15 cellular contexts compared by ENCODE assay signal in the genomic region with DNA sequence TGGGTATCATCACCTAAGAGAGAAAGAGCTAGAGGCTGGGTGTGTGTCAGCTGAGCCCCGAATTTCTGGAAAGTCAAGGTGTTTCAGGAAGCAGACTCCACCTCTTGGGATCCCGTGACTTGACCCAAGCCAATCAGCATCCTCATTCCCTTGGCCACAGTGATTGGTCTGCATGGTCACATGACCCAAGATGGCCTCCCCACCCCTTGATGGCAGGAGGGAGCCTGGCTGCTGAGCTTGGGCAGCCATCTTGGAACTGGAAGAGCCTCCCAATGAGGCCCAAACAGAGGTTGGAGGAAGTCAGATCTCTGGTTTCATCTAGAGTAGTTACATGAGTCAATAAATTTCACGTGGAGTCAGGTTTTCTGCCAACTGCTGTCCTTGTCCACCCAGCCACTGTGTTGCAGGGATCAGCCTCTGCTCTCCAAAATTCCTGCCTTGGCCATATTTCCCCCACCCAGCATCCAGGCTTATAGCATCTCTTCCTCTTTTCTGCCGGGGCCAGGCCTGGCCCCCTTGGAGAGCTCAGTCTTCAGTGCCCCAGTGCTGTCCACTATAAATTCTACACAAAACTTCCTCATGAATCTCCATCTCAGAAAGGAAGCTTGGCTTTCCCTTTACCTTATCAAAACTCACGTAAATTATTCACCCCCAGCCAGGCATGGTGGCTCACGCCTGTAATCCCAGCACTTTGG. TPM values are rescaled to one million over a fixed set of nuclear protein-coding genes. Genes with fewer than 3 reads are reported as not detected.
A peak's percentile ranks its signal among the peaks of the same experiment; 100 is the strongest.
DNase-seq lines count a peak whose midpoint lies in the region; ATAC-seq, FAIRE-seq and TF ChIP-seq lines count a peak whose summit lies in the region.
"Had no signal": no experiment of that assay in that cellular context is flagged by ENCODE, and none has a peak within 500 bp of the region (broad histone marks: within the 10 kb centered on the region; RNA-seq: fewer than 3 reads in every experiment).

No MANE protein-coding gene starts in this region.

- WGBS in HepG2 (ENCODE audit: low lambda C conversion rate) = 46% methylated on average over 4 of the region's 6 CpGs
- 50% methylated on average over 4 of the region's 6 CpGs for WGBS in right lobe of liver (ENCODE audit: insufficient coverage, low coverage, low lambda C conversion rate, missing lambda C conversion rate)
- 84% methylated on average over 5 to 6 of the region's 6 CpGs for WGBS in testis, 2 donors

- no peak for TF ChIP-seq CTCF in HepG2 (CRISPR knock-in tag; IDR thresholded peaks at IDR 0.05)
- no peak for TF ChIP-seq CTCF in right lobe of liver (IDR thresholded peaks at IDR 0.05)
- TF ChIP-seq CTCF in testis (IDR thresholded peaks at IDR 0.05) = no peak

- H3K36me3 ChIP-seq in HepG2 (replicated peaks in 1 of 2; ENCODE audit: control insufficient read depth in 1 of 2, insufficient read depth in 2 of 2, low read length in 2 of 2) (no peaks in the 10 kb centered on the region), right lobe of liver (no peaks in the 10 kb centered on the region), MG63 (no peaks in the 10 kb centered on the region), testis (ENCODE audit: low read depth, missing control alignments) (no peaks in the 10 kb centered on the region)

- peaks cover 65% of the 10 kb centered on the region for H3K4me1 Mint-ChIP-seq in activated naive CD8-positive, alpha-beta T cell (ENCODE audit: low read depth)

- no peaks in the 10 kb centered on the region for H3K9me3 Mint-ChIP-seq in activated naive CD8-positive, alpha-beta T cell (ENCODE audit: low read depth)
- H3K9me3 Mint-ChIP-seq: type B pancreatic cell had no signal

- TF ChIP-seq POLR2A in HepG2 (IDR thresholded peaks at IDR 0.05; ENCODE audit: insufficient read depth in 1 of 2, low read depth in 2 of 2, low read length in 2 of 2) = no peak
- TF ChIP-seq POLR2A in right lobe of liver (IDR thresholded peaks at IDR 0.05) = no peak
- no peak for TF ChIP-seq POLR2A in testis (IDR thresholded peaks at IDR 0.05)

- POLR2A ChIA-PET in HepG2 (lab: Yijun Ruan, JAX) = no interaction called here

- ATAC-seq in HepG2 = no peak
- no peak for ATAC-seq in right lobe of liver
- ATAC-seq in esophagus mucosa = no peak

- TF ChIP-seq EP300 in HepG2 (IDR thresholded peaks at IDR 0.05; ENCODE audit: low read depth in 2 of 2, low read length in 2 of 2) (no peak), HepG2 (CRISPR knock-in tag; IDR thresholded peaks at IDR 0.05; ENCODE audit: borderline replicate concordance) (no peak)

- no peaks in the 10 kb centered on the region for H3K79me2 ChIP-seq in HepG2 (ENCODE audit: insufficient read depth, low read length)

- H3K4me1 ChIP-seq in HepG2 (ENCODE audit: insufficient read depth, low read length) (no peaks in the 10 kb centered on the region), right lobe of liver (no peaks in the 10 kb centered on the region), testis (no peaks in the 10 kb centered on the region)

- H3K27me3 Mint-ChIP-seq in activated naive CD8-positive, alpha-beta T cell = no peaks in the 10 kb centered on the region
- H3K27me3 Mint-ChIP-seq: type B pancreatic cell had no signal

- no peak for FAIRE-seq in HepG2 (lab: Jason Lieb, UNC)
- FAIRE-seq: astrocyte, endometrium had no signal

- H4K20me1 ChIP-seq in HepG2 (ENCODE audit: insufficient read depth, low read length) = no peaks in the 10 kb centered on the region

- H3K27me3 ChIP-seq in HepG2 (ENCODE audit: control insufficient read depth in 1 of 2, insufficient read depth in 2 of 2, low read length in 2 of 2) (peaks cover 0 to 1% of the 10 kb centered on the region in 2 experiments; a peak in 1 of 5 replicates), right lobe of liver (no peaks in the 10 kb centered on the region), MG63 (no peaks in the 10 kb centered on the region), testis (no peaks in the 10 kb centered on the region)

- intact Hi-C loops in HepG2 (cut with micrococcal nuclease; ENCODE audit: unreplicated experiment) = no loop called here
- intact Hi-C loops in right lobe of liver (cut with DNase I) = no loop called here
- intact Hi-C loops in testis (cut with DNase I; ENCODE audit: low total_unique reads) = no loop called here

- in situ Hi-C loops in HepG2 (cut with HindIII; ENCODE audit: extremely low pct_ligation_motif_present, low pct_unique_long_range_greater_than_20kb) = no loop called here

- no peak overlapping the region for H2AFZ ChIP-seq in HepG2 (ENCODE audit: low read length)

- H3K27ac ChIP-seq in HepG2 (ENCODE audit: extremely low read length, insufficient read depth, low read length) (no peak overlapping the region), right lobe of liver (no peak overlapping the region), testis (no peak overlapping the region)

- no peak overlapping the region for H3K9ac ChIP-seq in HepG2 (ENCODE audit: insufficient read depth, low read depth, low read length)

- H3K4me3 Mint-ChIP-seq in activated naive CD8-positive, alpha-beta T cell = no peak overlapping the region
- H3K4me3 Mint-ChIP-seq: type B pancreatic cell had no signal

- BruUV-seq in HepG2 (replicated peaks; lab: Mats Ljungman, UMichigan) = no TSS peak

- peak overlapping the region; percentile 81 for H3K27ac Mint-ChIP-seq in activated naive CD8-positive, alpha-beta T cell
- H3K27ac Mint-ChIP-seq: type B pancreatic cell had no signal

- CTCF ChIA-PET in HepG2 (lab: Yijun Ruan, JAX; ENCODE audit: low intra/inter-chr PET ratio, low total read pairs) = no interaction called here

- no peaks in the 10 kb centered on the region for H3K36me3 Mint-ChIP-seq in activated naive CD8-positive, alpha-beta T cell
- H3K36me3 Mint-ChIP-seq: type B pancreatic cell had no signal

- H3K4me2 ChIP-seq in HepG2 (ENCODE audit: low read depth, low read length) = no peak overlapping the region

- H3K9me3 ChIP-seq in HepG2 (ENCODE audit: low read length) (no peaks in the 10 kb centered on the region), right lobe of liver (no peaks in the 10 kb centered on the region), MG63 (no peaks in the 10 kb centered on the region), testis (no peaks in the 10 kb centered on the region)

- DNase-seq in HepG2 (ENCODE audit: low spot score) = no peak
- DNase-seq in right lobe of liver = no peak
- DNase-seq in MG63 = peak; percentile 10
- peak; percentile 53 for DNase-seq in testis
- DNase-seq in activated CD8-positive, alpha-beta memory T cell treated with anti-CD3 and anti-CD28 coated beads, Interleukin-2, amount 50 U/mL, for 48 hours = no peak
- no peak for DNase-seq in GM19238 (ENCODE audit: insufficient read length, low spot score)
- DNase-seq: activated CD4-positive, CD25-positive, alpha-beta regulatory T cell; DMS153; midbrain; NCI-H1694 had no signal

- TF ChIP-seq RAD21 in HepG2 (CRISPR knock-in tag; IDR thresholded peaks at IDR 0.05) = no peak

- H3K4me3 ChIP-seq in HepG2 (replicated peaks in 1 of 3; ENCODE audit: insufficient read depth in 1 of 3, low read depth in 2 of 3, low read length in 3 of 3) (no peak overlapping the region), right lobe of liver (no peak overlapping the region), MG63 (no peak overlapping the region), testis (no peak overlapping the region)

RNA-seq across cellular contexts. Expression of gene SUSD3, which starts 17.2 kb away (rescaled TPM):
- total RNA-seq in HepG2 (2016; rRNA removed; fragmentation: Illumina TruSeq; extraction: Trizol) = 6.0 and 7.0 TPM in 2 replicates
- total RNA-seq in HepG2 (2016; cell fraction: cytosol; rRNA removed; fragmentation: Illumina TruSeq; extraction: Trizol; ENCODE audit: low read depth) = 10.2 and 12.4 TPM in 2 replicates
- 6.3 and 8.8 TPM in 2 replicates for total RNA-seq in HepG2 (2016; cell fraction: insoluble cytoplasmic fraction; rRNA removed; fragmentation: Illumina TruSeq; extraction: Trizol)
- total RNA-seq in HepG2 (2016; cell fraction: membrane; rRNA removed; fragmentation: Illumina TruSeq; extraction: Trizol) = 10.0 and 14.6 TPM in 2 replicates
- total RNA-seq in HepG2 (2016; cell fraction: nucleus; rRNA removed; fragmentation: Illumina TruSeq; extraction: Trizol) = 4.9 and 5.2 TPM in 2 replicates
- polyA plus RNA-seq in HepG2 (2011; rRNA removed) = 9.1 and 11.7 TPM in 2 replicates
- 6.2 and 9.7 TPM in 2 replicates for polyA plus RNA-seq in HepG2 (2011; cell fraction: cytosol; rRNA removed)
- polyA plus RNA-seq in HepG2 (2011; cell fraction: nucleus; rRNA removed) = 4.6 and 5.9 TPM in 2 replicates
- 4.2 and 5.4 TPM in 2 replicates for polyA plus RNA-seq in HepG2 (2012)
- polyA plus RNA-seq in HepG2 (2016; cell fraction: cytosol; fragmentation: Illumina TruSeq; extraction: Trizol; ENCODE audit: low read depth) = 12.5 and 16.5 TPM in 2 replicates
- 5.3 and 7.1 TPM in 2 replicates for polyA plus RNA-seq in HepG2 (2016; cell fraction: insoluble cytoplasmic fraction; fragmentation: Illumina TruSeq; extraction: Trizol; ENCODE audit: low read depth)
- 12.6 and 14.6 TPM in 2 replicates for polyA plus RNA-seq in HepG2 (2016; cell fraction: membrane; fragmentation: Illumina TruSeq; extraction: Trizol; ENCODE audit: low read depth)
- 9.7 and 10.7 TPM in 2 replicates for polyA plus RNA-seq in HepG2 (2016; cell fraction: nucleus; fragmentation: Illumina TruSeq; extraction: Trizol; ENCODE audit: insufficient read depth, low read depth)
- 7.9 TPM in 1 of 2 replicates, not detected in the other for polyA minus RNA-seq in HepG2 (2011; rRNA and poly(A)+ RNA removed; ENCODE audit: low replicate concordance)
- polyA minus RNA-seq in HepG2 (2011; cell fraction: cytosol; rRNA and poly(A)+ RNA removed) = 1.8 and 2.8 TPM in 2 replicates
- 0.90 and 0.99 TPM in 2 replicates for polyA minus RNA-seq in HepG2 (2011; cell fraction: nucleus; rRNA and poly(A)+ RNA removed)
- 10 to 100 TPM in 4 of 6 experiments, 1 to 10 TPM in 2; 6.5 to 51.5 (median 31.2) TPM for total RNA-seq in right lobe of liver
- total RNA-seq in MG63 (2014; rRNA removed; shearing (Covaris generic); ENCODE audit: low replicate concordance) = 0.40 TPM in 1 of 2 replicates, not detected in the other
- total RNA-seq in testis = 100 to 1,000 TPM; 282 to 537 TPM
- 172 TPM for polyA plus RNA-seq in testis (ENCODE audit: insufficient read depth, low read depth, low replicate concordance)
- total RNA-seq in esophagus mucosa = 0.96 TPM
- total RNA-seq: astrocyte had no signal

RNA-seq across cellular contexts. Expression of gene CARD19, which starts 54.8 kb away (rescaled TPM):
- total RNA-seq in HepG2 (2016; rRNA removed; fragmentation: Illumina TruSeq; extraction: Trizol) (15.2 and 18.4 TPM in 2 replicates), right lobe of liver (10 to 100 TPM in 3 of 6 experiments, 1 to 10 TPM in 3; 6.3 to 31.7 (median 12.1) TPM), testis (100 to 1,000 TPM; 138 to 147 TPM), esophagus mucosa (19.9 TPM)
- total RNA-seq in HepG2 (2016; cell fraction: cytosol; rRNA removed; fragmentation: Illumina TruSeq; extraction: Trizol; ENCODE audit: low read depth) = 15.8 and 20.2 TPM in 2 replicates
- total RNA-seq in HepG2 (2016; cell fraction: insoluble cytoplasmic fraction; rRNA removed; fragmentation: Illumina TruSeq; extraction: Trizol) = 18.6 and 20.5 TPM in 2 replicates
- 17.3 and 29.5 TPM in 2 replicates for total RNA-seq in HepG2 (2016; cell fraction: membrane; rRNA removed; fragmentation: Illumina TruSeq; extraction: Trizol)
- 8.3 and 12.2 TPM in 2 replicates for total RNA-seq in HepG2 (2016; cell fraction: nucleus; rRNA removed; fragmentation: Illumina TruSeq; extraction: Trizol)
- polyA plus RNA-seq in HepG2 (2011; rRNA removed) (47.2 and 62.0 TPM in 2 replicates), testis (ENCODE audit: insufficient read depth, low read depth, low replicate concordance) (99.4 TPM)
- polyA plus RNA-seq in HepG2 (2011; cell fraction: cytosol; rRNA removed) = 33.8 and 73.1 TPM in 2 replicates
- 101 and 106 TPM in 2 replicates for polyA plus RNA-seq in HepG2 (2011; cell fraction: nucleus; rRNA removed)
- 14.6 TPM in 2 replicates for polyA plus RNA-seq in HepG2 (2012)
- polyA plus RNA-seq in HepG2 (2016; cell fraction: cytosol; fragmentation: Illumina TruSeq; extraction: Trizol; ENCODE audit: low read depth) = 16.0 and 27.0 TPM in 2 replicates
- 14.7 and 18.5 TPM in 2 replicates for polyA plus RNA-seq in HepG2 (2016; cell fraction: insoluble cytoplasmic fraction; fragmentation: Illumina TruSeq; extraction: Trizol; ENCODE audit: low read depth)
- polyA plus RNA-seq in HepG2 (2016; cell fraction: membrane; fragmentation: Illumina TruSeq; extraction: Trizol; ENCODE audit: low read depth) = 13.4 and 18.5 TPM in 2 replicates
- polyA plus RNA-seq in HepG2 (2016; cell fraction: nucleus; fragmentation: Illumina TruSeq; extraction: Trizol; ENCODE audit: insufficient read depth, low read depth) = 25.1 and 25.9 TPM in 2 replicates
- 11.5 and 28.1 TPM in 2 replicates for polyA minus RNA-seq in HepG2 (2011; rRNA and poly(A)+ RNA removed; ENCODE audit: low replicate concordance)
- polyA minus RNA-seq in HepG2 (2011; cell fraction: cytosol; rRNA and poly(A)+ RNA removed) = 14.0 and 17.6 TPM in 2 replicates
- polyA minus RNA-seq in HepG2 (2011; cell fraction: nucleus; rRNA and poly(A)+ RNA removed) = 11.3 and 12.8 TPM in 2 replicates
- 77.4 and 103 TPM in 2 replicates for total RNA-seq in MG63 (2014; rRNA removed; shearing (Covaris generic); ENCODE audit: low replicate concordance)

Comparison
In these comparisons a context has a peak if more than half of its experiments do, and no peak if none do; other contexts are left out.
1. DNase-seq: peak in MG63 (single experiment) and testis (single experiment); none in HepG2 (single experiment), right lobe of liver (0 of 3), activated CD8-positive, alpha-beta memory T cell treated with anti-CD3 and anti-CD28 coated beads, Interleukin-2, amount 50 U/mL, for 48 hours (single experiment) and GM19238 (single experiment).
2. RNA of gene SUSD3, which starts 17.2 kb away (total RNA-seq): 282 to 537 TPM in testis; 6.5 to 51.5 TPM in right lobe of liver, 4.9 to 14.6 TPM in HepG2, 0.96 TPM in esophagus mucosa (single experiment) and 0.40 TPM in MG63; every median in the first group is over 4 times any median in the second.